13 cellular contexts compared by ENCODE assay signal in the genomic region with DNA sequence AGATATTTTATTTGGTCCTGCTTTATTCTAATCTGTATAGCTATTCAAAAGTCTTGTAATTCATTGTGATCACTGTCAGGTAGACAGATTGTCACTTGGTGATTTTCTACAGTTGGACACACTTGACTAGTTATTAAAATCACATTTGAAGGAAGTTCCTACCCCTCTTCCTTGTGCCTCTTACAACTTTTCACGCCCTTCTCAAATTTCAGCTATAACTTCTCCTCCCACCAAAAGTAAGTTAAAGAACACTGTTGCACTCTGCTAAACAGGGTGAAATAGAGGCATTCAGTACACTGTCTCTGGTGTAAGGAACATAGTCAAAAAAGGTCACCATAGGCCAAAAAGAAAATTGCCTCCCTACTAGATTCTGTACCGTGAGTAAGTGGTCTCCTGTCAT.
"Had no signal": no experiment of that assay in that cellular context is flagged by ENCODE, and none has a peak within 500 bp of the region (broad histone marks: within the 10 kb centered on the region; RNA-seq: fewer than 3 reads in every experiment).

No MANE protein-coding gene starts in this region.

- H3K27ac ChIP-seq: esophagus muscularis mucosa, heart left ventricle, ovary, tibial nerve, vagina had no signal

- ATAC-seq: heart left ventricle; left lobe of liver; stimulated activated memory B cell treated with anti-CD40 and anti-IgM and Interleukin-4, amounts not matched to agents 10 μg/mL and 1 μg/mL and 100 μg/mL, for 72 hours had no signal

- H3K4me1 ChIP-seq: vagina had no signal

- DNase-seq: activated CD4-positive, alpha-beta memory T cell treated with anti-CD3 and anti-CD28 coated beads, Interleukin-2, amount 10 ng/mL, durations not matched to agents 7 days and 5 days; activated gamma-delta T cell treated with Interleukin-2 at 50 U/mL for 16 hours; activated naive CD8-positive, alpha-beta T cell treated with anti-CD3 and anti-CD28 coated beads for 36 hours; activated T-cell treated with anti-CD3 and anti-CD28 coated beads, Interleukin-2, amount 50 U/mL, for 48 hours; heart left ventricle; mammary epithelial cell; ovary; T-helper 9 cell had no signal

- H3K27me3 ChIP-seq: esophagus muscularis mucosa, heart left ventricle, ovary, tibial nerve, vagina had no signal

- H3K9me3 ChIP-seq: esophagus muscularis mucosa, heart left ventricle, ovary, tibial nerve, vagina had no signal

- H3K4me3 ChIP-seq: esophagus muscularis mucosa, heart left ventricle, ovary, tibial nerve, vagina had no signal

- H3K36me3 ChIP-seq: ovary, vagina had no signal
